In genomic region chr3:65597225-65597951, GRCh38 we compare ENCODE assay signal across 10 cellular contexts.
DNase-seq lines count a peak whose midpoint lies in the region; FAIRE-seq and TF ChIP-seq lines count a peak whose summit lies in the region.
"Had no signal": no experiment of that assay in that cellular context is flagged by ENCODE, and none has a peak within 500 bp of the region (broad histone marks: within the 10 kb centered on the region; RNA-seq: fewer than 3 reads in every experiment).

No MANE protein-coding gene starts in this region.

- DNase-seq in A172 (ENCODE audit: low spot score), result peak; percentile 13
- DNase-seq in NCI-H2171 (lab: John Stamatoyannopoulos, UW), result peak; percentile 39
- peak; percentile 12 for DNase-seq in endothelial cell of umbilical vein (ENCODE audit: low read depth, low spot score)
- DNase-seq in mesothelial cell of epicardium (ENCODE audit: low spot score in 2 of 2, unreplicated experiment in 2 of 2), result peak in 1 of 2 experiments; percentile 53
- DNase-seq in GM12892 (ENCODE audit: insufficient read length), result no peak
- no peak for DNase-seq in UCSD-AML1 (lab: John Stamatoyannopoulos, UW; ENCODE audit: unreplicated experiment)
- no peak for DNase-seq in RKO (ENCODE audit: low spot score)
- no peak for DNase-seq in activated effector memory CD4-positive, alpha-beta T cell treated with anti-CD3 and anti-CD28 coated beads, Interleukin-2, amount 50 U/mL, for 16 hours

- POLR2A ChIA-PET in endothelial cell of umbilical vein (lab: Charles Lee), result no interaction called here

- H3K9me3 ChIP-seq in endothelial cell of umbilical vein (replicated peaks; ENCODE audit: control insufficient read depth, insufficient read depth, low read length), result no peaks in the 10 kb centered on the region

- no peaks in the 10 kb centered on the region for H3K79me2 ChIP-seq in endothelial cell of umbilical vein (ENCODE audit: control insufficient read depth, insufficient read depth, low read length)

- H4K20me1 ChIP-seq in endothelial cell of umbilical vein (replicated peaks; ENCODE audit: control insufficient read depth, extremely low read depth, insufficient read depth, low read length), result peaks cover 2% of the 10 kb centered on the region
- H4K20me1 ChIP-seq: BLaER1 treated with 17β-estradiol and CSF1 and Interleukin-3, amounts not matched to agents 10 nM and 100 nM had no signal

- H2AFZ ChIP-seq in endothelial cell of umbilical vein (ENCODE audit: low read depth, low read length), result no peak overlapping the region

- H3K27me3 ChIP-seq in endothelial cell of umbilical vein (ENCODE audit: control insufficient read depth in 2 of 2, insufficient read depth in 2 of 2, low read length in 2 of 2), result peaks cover 18 to 23% of the 10 kb centered on the region in 2 experiments
- H3K27me3 ChIP-seq: BLaER1 treated with 17β-estradiol and CSF1 and Interleukin-3, amounts not matched to agents 10 nM and 100 nM had no signal

- H3K4me3 Mint-ChIP-seq in mesothelial cell of epicardium, result peak overlapping the region; percentile 67
- H3K4me3 Mint-ChIP-seq: IgD-negative memory B cell had no signal

- H3K4me3 ChIP-seq in endothelial cell of umbilical vein (replicated peaks in 1 of 3; ENCODE audit: insufficient read depth in 1 of 3, low read depth in 1 of 3, low read length in 3 of 3), result no peak overlapping the region
- H3K4me3 ChIP-seq: BLaER1 treated with 17β-estradiol and CSF1 and Interleukin-3, amounts not matched to agents 10 nM and 100 nM had no signal

- H3K9me1 ChIP-seq in endothelial cell of umbilical vein (replicated peaks; ENCODE audit: control insufficient read depth, extremely low read depth, insufficient read depth, low read length), result no peaks in the 10 kb centered on the region

- FAIRE-seq in endothelial cell of umbilical vein (lab: Jason Lieb, UNC), result no peak
- no peak for FAIRE-seq in GM12892 (lab: Jason Lieb, UNC)

- H3K27ac Mint-ChIP-seq in mesothelial cell of epicardium, result peak overlapping the region; percentile 25
- H3K27ac Mint-ChIP-seq: IgD-negative memory B cell had no signal

- intact Hi-C loops in endothelial cell of umbilical vein (cut with micrococcal nuclease), result no loop called here

- H3K27me3 Mint-ChIP-seq in mesothelial cell of epicardium (ENCODE audit: low read depth), result peaks cover 31% of the 10 kb centered on the region

- no peaks in the 10 kb centered on the region for H3K36me3 ChIP-seq in endothelial cell of umbilical vein (ENCODE audit: control insufficient read depth in 2 of 2, extremely low read depth in 1 of 2, insufficient read depth in 2 of 2, low read length in 2 of 2)
- H3K36me3 ChIP-seq: BLaER1 treated with 17β-estradiol and CSF1 and Interleukin-3, amounts not matched to agents 10 nM and 100 nM had no signal

- H3K4me2 ChIP-seq in endothelial cell of umbilical vein (ENCODE audit: insufficient read depth, low read length), result peak overlapping the region; percentile 40

- TF ChIP-seq POLR2A in endothelial cell of umbilical vein (IDR thresholded peaks at IDR 0.05; ENCODE audit: low read depth, low read length) (no peak), GM12892 (IDR thresholded peaks at IDR 0.05; ENCODE audit: low read depth, low read length) (no peak)

- TF ChIP-seq CTCF in endothelial cell of umbilical vein (IDR thresholded peaks at IDR 0.05; ENCODE audit: extremely low read depth in 1 of 2, insufficient read depth in 1 of 2, low read depth in 1 of 2, low read length in 2 of 2), result no peak
- no peak for TF ChIP-seq CTCF in mesothelial cell of epicardium (IDR thresholded peaks at IDR 0.05; ENCODE audit: unreplicated experiment)

- no peaks in the 10 kb centered on the region for H3K9me3 Mint-ChIP-seq in mesothelial cell of epicardium

- dilution Hi-C loops in endothelial cell of umbilical vein (cut with MboI; ENCODE audit: extremely low pct_ligation_motif_present, low sequenced_read_pairs), result no loop called here

- CTCF ChIA-PET in endothelial cell of umbilical vein (lab: Charles Lee), result interaction anchor here (0.8 kb wide), 1 partner anchor 13 kb away, joined by 3 read pairs; no protein-coding TSS in a partner anchor

- H3K4me1 ChIP-seq in endothelial cell of umbilical vein (ENCODE audit: control insufficient read depth, extremely low read depth, insufficient read depth, low read length), result peaks cover 4% of the 10 kb centered on the region

- no peaks in the 10 kb centered on the region for H3K36me3 Mint-ChIP-seq in mesothelial cell of epicardium
- H3K36me3 Mint-ChIP-seq: IgD-negative memory B cell had no signal

- BruUV-seq in endothelial cell of umbilical vein (replicated peaks; lab: Mats Ljungman, UMichigan), result no TSS peak

- H3K9ac ChIP-seq in endothelial cell of umbilical vein (replicated peaks; ENCODE audit: extremely low read depth, insufficient read depth, low read length), result no peak overlapping the region
- H3K9ac ChIP-seq: BLaER1 treated with 17β-estradiol and CSF1 and Interleukin-3, amounts not matched to agents 10 nM and 100 nM had no signal

- no peak overlapping the region for H3K27ac ChIP-seq in endothelial cell of umbilical vein (ENCODE audit: insufficient read depth, low read depth, low read length)
- H3K27ac ChIP-seq: BLaER1 treated with 17β-estradiol and CSF1 and Interleukin-3, amounts not matched to agents 10 nM and 100 nM had no signal

- H3K4me1 Mint-ChIP-seq in mesothelial cell of epicardium, result peaks cover 27% of the 10 kb centered on the region
- H3K4me1 Mint-ChIP-seq: IgD-negative memory B cell had no signal

TF ChIP-seq in endothelial cell of umbilical vein, 7 proteins besides CTCF, POLR2A, EP300 and RAD21:
- TF ChIP-seq MYC (IDR thresholded peaks at IDR 0.05; ENCODE audit: low read depth, low read length), result no peak
- no peak for TF ChIP-seq FOS (IDR thresholded peaks at IDR 0.05; ENCODE audit: borderline replicate concordance, insufficient read depth, low read length)
- no peak for TF ChIP-seq GATA2 (IDR thresholded peaks at IDR 0.05; ENCODE audit: insufficient read depth, insufficient read length, low read depth, low read length)
- no peak for TF ChIP-seq EZH2 (IDR thresholded peaks at IDR 0.05; ENCODE audit: borderline replicate concordance, low read depth, low read length, severe bottlenecking)
- TF ChIP-seq MAX (IDR thresholded peaks at IDR 0.05; ENCODE audit: insufficient read depth, insufficient read length), result no peak
TF ChIP-seq in endothelial cell of umbilical vein: peak in this region for 0.

Comparison
In these comparisons a context has a peak if more than half of its experiments do, and no peak if none do; other contexts are left out.
1. DNase-seq: peak in A172 (single experiment), NCI-H2171 (single experiment) and endothelial cell of umbilical vein (single experiment); none in GM12892 (single experiment), UCSD-AML1 (single experiment), RKO (single experiment) and activated effector memory CD4-positive, alpha-beta T cell treated with anti-CD3 and anti-CD28 coated beads, Interleukin-2, amount 50 U/mL, for 16 hours (single experiment).